Comparison of ENCODE assay signal across 27 cellular contexts in the genomic region with DNA sequence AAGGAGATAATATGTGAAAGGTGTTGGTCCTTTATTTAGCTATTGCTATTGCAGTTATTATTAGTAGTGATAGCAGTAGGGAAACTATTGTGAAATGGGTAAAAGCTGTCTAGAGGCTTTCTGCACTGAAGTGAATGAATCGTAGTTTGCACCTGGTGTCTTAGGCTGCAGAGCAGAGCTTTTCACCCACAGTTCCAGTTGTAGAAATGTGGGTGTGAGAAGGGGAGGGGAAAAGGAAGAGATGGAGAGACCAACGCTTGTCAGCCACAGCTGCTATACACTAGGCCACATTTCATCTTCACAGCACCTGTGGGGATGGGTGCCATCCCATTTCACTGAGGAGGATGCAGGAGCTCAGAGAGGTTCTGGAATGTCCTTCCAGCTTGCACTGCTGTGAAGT. TPM values are rescaled to one million over a fixed set of nuclear protein-coding genes. Genes with fewer than 3 reads are reported as not detected.
"Had no signal": no experiment of that assay in that cellular context is flagged by ENCODE, and none has a peak within 500 bp of the region (broad histone marks: within the 10 kb centered on the region; RNA-seq: fewer than 3 reads in every experiment).

No MANE protein-coding gene starts in this region.

- H3K27ac ChIP-seq: ascending aorta, cardiac muscle cell, neural progenitor cell, spleen, testis, transverse colon had no signal

- H3K27ac Mint-ChIP-seq: activated CD4-positive, alpha-beta memory T cell treated with anti-CD3 and anti-CD28 coated beads for 36 hours; activated CD4-positive, alpha-beta T cell treated with anti-CD3 and anti-CD28 coated beads, Interleukin-2, amount 10 ng/mL, durations not matched to agents 24 days and 14 days; activated naive CD4-positive, alpha-beta T cell treated with anti-CD3 and anti-CD28 coated beads for 36 hours; activated naive CD8-positive, alpha-beta T cell treated with anti-CD3 and anti-CD28 coated beads, Interleukin-2, amount 10 ng/mL, durations not matched to agents 7 days and 5 days; activated T-helper 1 cell treated with anti-CD3 and anti-CD28 coated beads, Interleukin-12 subunit alpha, Interleukin-12 subunit beta, Interleukin-2, Interleukin-4 antibody, amounts not matched to agents 30 ng/mL and 10 ng/mL and 1 ng/mL, durations not matched to agents 14 hours and 24 hours and 36 hours; neural progenitor cell had no signal

- H3K4me1 ChIP-seq: ascending aorta, neural progenitor cell, spleen, testis, transverse colon had no signal

- H3K9me3 ChIP-seq: ascending aorta, right atrium auricular region, spleen, testis, transverse colon had no signal

- H3K9ac ChIP-seq: neural progenitor cell had no signal

- H3K36me3 Mint-ChIP-seq: activated CD4-positive, alpha-beta memory T cell treated with anti-CD3 and anti-CD28 coated beads for 36 hours; activated naive CD8-positive, alpha-beta T cell treated with anti-CD3 and anti-CD28 coated beads, Interleukin-2, amount 10 ng/mL, durations not matched to agents 7 days and 5 days; brain; natural killer cell; neural progenitor cell had no signal

- H3K9me3 Mint-ChIP-seq: activated CD4-positive, alpha-beta memory T cell treated with anti-CD3 and anti-CD28 coated beads for 36 hours; activated CD4-positive, alpha-beta T cell treated with anti-CD3 and anti-CD28 coated beads, Interleukin-2, amount 10 ng/mL, durations not matched to agents 24 days and 14 days; activated naive CD4-positive, alpha-beta T cell treated with anti-CD3 and anti-CD28 coated beads for 36 hours; activated naive CD8-positive, alpha-beta T cell treated with anti-CD3 and anti-CD28 coated beads, Interleukin-2, amount 10 ng/mL, durations not matched to agents 7 days and 5 days; activated T-helper 1 cell treated with anti-CD3 and anti-CD28 coated beads, Interleukin-12 subunit alpha, Interleukin-12 subunit beta, Interleukin-2, Interleukin-4 antibody, amounts not matched to agents 30 ng/mL and 10 ng/mL and 1 ng/mL, durations not matched to agents 14 hours and 24 hours and 36 hours; natural killer cell had no signal

- H3K36me3 ChIP-seq: ascending aorta, cardiac muscle cell, neural progenitor cell, right atrium auricular region, spleen, transverse colon had no signal

- H3K27me3 ChIP-seq: ascending aorta, cardiac muscle cell, neural progenitor cell, right atrium auricular region, spleen, testis, transverse colon had no signal

- H3K27me3 Mint-ChIP-seq: activated CD4-positive, alpha-beta memory T cell treated with anti-CD3 and anti-CD28 coated beads for 36 hours had no signal

- H3K4me3 ChIP-seq: ascending aorta, cardiac muscle cell, neural progenitor cell, right atrium auricular region, spleen, testis, transverse colon had no signal

- H3K4me3 Mint-ChIP-seq: activated CD4-positive, alpha-beta memory T cell treated with anti-CD3 and anti-CD28 coated beads for 36 hours; activated CD4-positive, alpha-beta T cell treated with anti-CD3 and anti-CD28 coated beads, Interleukin-2, amount 10 ng/mL, durations not matched to agents 24 days and 14 days; activated naive CD4-positive, alpha-beta T cell treated with anti-CD3 and anti-CD28 coated beads for 36 hours; activated naive CD8-positive, alpha-beta T cell treated with anti-CD3 and anti-CD28 coated beads, Interleukin-2, amount 10 ng/mL, durations not matched to agents 7 days and 5 days; activated T-helper 1 cell treated with anti-CD3 and anti-CD28 coated beads, Interleukin-12 subunit alpha, Interleukin-12 subunit beta, Interleukin-2, Interleukin-4 antibody, amounts not matched to agents 30 ng/mL and 10 ng/mL and 1 ng/mL, durations not matched to agents 14 hours and 24 hours and 36 hours; brain; natural killer cell; neural progenitor cell had no signal

- H3K4me2 ChIP-seq: neural progenitor cell had no signal

- ATAC-seq: esophagus mucosa; stimulated activated naive CD8-positive, alpha-beta T cell treated with anti-CD3 and anti-CD28 coated beads, Interleukin-15, Interleukin-2, amounts not matched to agents 100 U/mL and 50 U/mL, for 24 hours had no signal

- DNase-seq: activated CD4-positive, alpha-beta memory T cell treated with anti-CD3 and anti-CD28 coated beads for 36 hours; activated CD4-positive, alpha-beta T cell treated with anti-CD3 and anti-CD28 coated beads, Interleukin-2, amount 10 ng/mL, durations not matched to agents 24 days and 14 days; activated CD4-positive, CD25-positive, alpha-beta regulatory T cell treated with anti-CD3 and anti-CD28 coated beads, Interleukin-2, amount 50 U/mL, for 72 hours; activated CD8-positive, alpha-beta memory T cell treated with anti-CD3 and anti-CD28 coated beads, Interleukin-2, amount 50 U/mL, for 4 hours; activated effector memory CD4-positive, alpha-beta T cell treated with anti-CD3 and anti-CD28 coated beads, Interleukin-2, amount 50 U/mL, for 16 hours; activated naive CD4-positive, alpha-beta T cell treated with anti-CD3 and anti-CD28 coated beads for 36 hours; activated naive CD8-positive, alpha-beta T cell treated with anti-CD3 and anti-CD28 coated beads, Interleukin-2, amount 10 ng/mL, durations not matched to agents 7 days and 5 days; activated T-cell treated with anti-CD3 and anti-CD28 coated beads, Interleukin-2, amount 50 U/mL, for 1 hour; cortex of kidney; midbrain; natural killer cell; spleen; stimulated activated CD4-positive, alpha-beta T cell treated with anti-CD3 and anti-CD28 coated beads, Interleukin-2, amount 100 ng/mL, for 48 hours; stimulated activated naive CD8-positive, alpha-beta T cell treated with anti-CD3 and anti-CD28 coated beads, Interleukin-15, Interleukin-2, amounts not matched to agents 100 U/mL and 50 U/mL, for 24 hours; T1000; testis; transverse colon had no signal

- H2AFZ ChIP-seq: neural progenitor cell had no signal

- FAIRE-seq: urothelium cell line had no signal

RNA-seq across cellular contexts. Expression of a gene that starts 50.0 kb away (rescaled TPM):
- total RNA-seq: activated CD4-positive, alpha-beta memory T cell treated with anti-CD3 and anti-CD28 coated beads for 36 hours; activated CD4-positive, alpha-beta T cell treated with anti-CD3 and anti-CD28 coated beads, Interleukin-2, amount 10 ng/mL, durations not matched to agents 24 days and 14 days; activated CD8-positive, alpha-beta memory T cell treated with anti-CD3 and anti-CD28 coated beads for 36 hours; activated naive CD4-positive, alpha-beta T cell treated with anti-CD3 and anti-CD28 coated beads for 36 hours; activated naive CD8-positive, alpha-beta T cell treated with anti-CD3 and anti-CD28 coated beads, Interleukin-2, amount 10 ng/mL, durations not matched to agents 7 days and 5 days; activated T-helper 1 cell treated with anti-CD3 and anti-CD28 coated beads, Interleukin-12 subunit alpha, Interleukin-12 subunit beta, Interleukin-2, Interleukin-4 antibody, amounts not matched to agents 30 ng/mL and 10 ng/mL and 1 ng/mL, durations not matched to agents 14 hours and 24 hours and 36 hours; ascending aorta; esophagus mucosa; natural killer cell; pulmonary artery endothelial cell; right atrium auricular region; spleen; transverse colon had no signal
- polyA plus RNA-seq: cardiac muscle cell had no signal
